Comparison of ENCODE assay signal across 17 cellular contexts in genomic region chr7:117470777-117471176, GRCh38. TPM values are rescaled to one million over a fixed set of nuclear protein-coding genes. Genes with fewer than 3 reads are reported as not detected.
DNase-seq lines count a peak whose midpoint lies in the region; ATAC-seq and FAIRE-seq lines count a peak whose summit lies in the region.
"Had no signal": no experiment of that assay in that cellular context is flagged by ENCODE, and none has a peak within 500 bp of the region (broad histone marks: within the 10 kb centered on the region; RNA-seq: fewer than 3 reads in every experiment).

No MANE protein-coding gene starts in this region.

- H4K91ac ChIP-seq in mesenchymal stem cell (ENCODE audit: low read length), result no peak overlapping the region

- H3K27ac ChIP-seq in mesenchymal stem cell (ENCODE audit: low read length, poor library complexity, severe bottlenecking), result no peak overlapping the region

- no peak overlapping the region for H2BK5ac ChIP-seq in mesenchymal stem cell (ENCODE audit: low read depth, low read length, poor library complexity, severe bottlenecking)

- no peak overlapping the region for H3K4me3 ChIP-seq in mesenchymal stem cell (ENCODE audit: insufficient read depth in 1 of 2, low read depth in 1 of 2, low read length in 2 of 2)

- H3K4ac ChIP-seq in mesenchymal stem cell (ENCODE audit: low read depth in 1 of 2, low read length in 2 of 2), result no peak overlapping the region

- no peak overlapping the region for H3K9ac ChIP-seq in mesenchymal stem cell (ENCODE audit: low read length)

- H3K4me1 ChIP-seq in mesenchymal stem cell (ENCODE audit: control insufficient read depth, insufficient read depth, low read depth, low read length), result no peaks in the 10 kb centered on the region
- H3K4me1 ChIP-seq: Caco-2 had no signal

- H3K23ac ChIP-seq in mesenchymal stem cell (ENCODE audit: low read length in 2 of 2), result no peak overlapping the region

- peak overlapping the region in 1 of 2 experiments; percentile 63 for H2BK12ac ChIP-seq in mesenchymal stem cell (ENCODE audit: low read length in 2 of 2)

- no peaks in the 10 kb centered on the region for H3K9me3 ChIP-seq in mesenchymal stem cell (ENCODE audit: control insufficient read depth, low read length)
- H3K9me3 ChIP-seq: Caco-2 had no signal

- peak; percentile 60 for ATAC-seq in GM18517 (IDR thresholded peaks at IDR 0.05; ENCODE audit: unreplicated experiment)
- peak; percentile 64 for ATAC-seq in GM21723 (IDR thresholded peaks at IDR 0.05; ENCODE audit: unreplicated experiment)
- ATAC-seq in HG03575 (IDR thresholded peaks at IDR 0.05; ENCODE audit: extremely low read depth, insufficient number of reproducible peaks, low FRiP score, unreplicated experiment), result peak; percentile 61
- ATAC-seq in HG03159 (IDR thresholded peaks at IDR 0.05; ENCODE audit: unreplicated experiment), result no peak
- ATAC-seq: T-helper 17 cell had no signal

- H2AK5ac ChIP-seq in mesenchymal stem cell (ENCODE audit: low read length, severe bottlenecking), result no peak overlapping the region

- FAIRE-seq in frontal cortex (lab: Jason Lieb, UNC), result no peak

- no peaks in the 10 kb centered on the region for H3K36me3 ChIP-seq in mesenchymal stem cell (ENCODE audit: control insufficient read depth in 1 of 2, insufficient read depth in 2 of 2, low read depth in 1 of 2, low read length in 2 of 2)

- WGBS in mesenchymal stem cell, result 87% methylated on average over 5 of the region's 5 CpGs

- no peak overlapping the region for H2BK15ac ChIP-seq in mesenchymal stem cell (ENCODE audit: low read depth, poor library complexity, severe bottlenecking)

- no peak overlapping the region for H3K14ac ChIP-seq in mesenchymal stem cell (ENCODE audit: low read length in 2 of 2)

- no peak overlapping the region for H3K4me2 ChIP-seq in mesenchymal stem cell (ENCODE audit: low read length, poor library complexity, severe bottlenecking)

- no peaks in the 10 kb centered on the region for H3K27me3 ChIP-seq in mesenchymal stem cell (ENCODE audit: control insufficient read depth in 1 of 2, insufficient read depth in 1 of 2, low read length in 2 of 2)

- H2AFZ ChIP-seq in mesenchymal stem cell (ENCODE audit: low read depth, low read length), result peak overlapping the region; percentile 2

- DNase-seq in mesenchymal stem cell, result no peak
- DNase-seq in frontal cortex (ENCODE audit: low spot score in 2 of 2), result no peak
- DNase-seq in NCI-H1930 (lab: John Stamatoyannopoulos, UW), result no peak
- DNase-seq: activated naive CD4-positive, alpha-beta T cell treated with Interleukin-2 at 50 U/mL for 16 hours; Caco-2; caudate nucleus; HCEC 1CT; NCI-H1417 treated with DMSO at 0.1 percent for 48 hours; T-helper 17 cell had no signal

- no peak overlapping the region for H4K8ac ChIP-seq in mesenchymal stem cell (ENCODE audit: low read length)

- no peak overlapping the region for H2BK120ac ChIP-seq in mesenchymal stem cell (ENCODE audit: low read depth, low read length)

- no peaks in the 10 kb centered on the region for H3K79me1 ChIP-seq in mesenchymal stem cell (replicated peaks; ENCODE audit: low read length, poor library complexity, severe bottlenecking)

- H3K18ac ChIP-seq in mesenchymal stem cell (ENCODE audit: low read depth in 1 of 2, low read length in 2 of 2), result peak overlapping the region in 1 of 2 experiments; percentile 48

RNA-seq across cellular contexts. Expression of gene CFTR, which starts 9.0 kb away (rescaled TPM):
- polyA plus RNA-seq in mesenchymal stem cell (2013, experiment 1 of 2), result 0.79 TPM
- 0.90 TPM for polyA plus RNA-seq in mesenchymal stem cell (2013, experiment 2 of 2)
- total RNA-seq in frontal cortex, result under 0.01 TPM
- total RNA-seq: HT1080, osteocyte, T-helper 17 cell had no signal

RNA-seq across cellular contexts. Expression of gene ASZ1, which starts 43.5 kb away (rescaled TPM):
- not detected for polyA plus RNA-seq in mesenchymal stem cell (2013, experiment 1 of 2)
- polyA plus RNA-seq in mesenchymal stem cell (2013, experiment 2 of 2), result not detected
- total RNA-seq in frontal cortex, result not detected
- total RNA-seq: Caco-2, epithelial cell of proximal tubule, HT1080, mesenteric fat pad, osteocyte, T-helper 17 cell had no signal
